In the genomic region with DNA sequence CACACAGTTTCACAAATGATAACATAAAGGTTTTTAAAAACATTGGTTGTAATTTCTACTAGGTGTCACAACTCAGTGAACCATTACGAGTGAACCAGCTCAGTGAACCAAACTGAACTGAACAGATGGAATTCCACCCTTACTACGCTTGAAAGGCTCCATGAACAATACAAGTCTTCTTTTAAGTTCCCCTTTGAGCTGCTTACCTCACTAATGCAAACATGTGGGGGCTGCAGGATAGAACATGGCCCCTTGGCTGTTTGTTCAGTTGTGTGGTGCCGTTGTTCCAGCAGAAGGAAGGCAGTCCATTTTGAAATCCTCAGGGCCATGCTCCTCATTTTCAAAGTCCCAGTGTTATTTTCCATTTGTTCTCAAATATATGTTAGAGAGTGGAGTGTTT, we compare ENCODE assay signal across 9 cellular contexts. TPM values are rescaled to one million over a fixed set of nuclear protein-coding genes. Genes with fewer than 3 reads are reported as not detected.
A peak's percentile ranks its signal among the peaks of the same experiment; 100 is the strongest.
DNase-seq lines count a peak whose midpoint lies in the region; ATAC-seq and TF ChIP-seq lines count a peak whose summit lies in the region.
"Had no signal": no experiment of that assay in that cellular context is flagged by ENCODE, and none has a peak within 500 bp of the region (broad histone marks: within the 10 kb centered on the region; RNA-seq: fewer than 3 reads in every experiment).

No MANE protein-coding gene starts in this region.

- peaks cover 0 to 2% of the 10 kb centered on the region in 2 donors for H3K9me3 Mint-ChIP-seq in effector memory CD8-positive, alpha-beta T cell
- no peaks in the 10 kb centered on the region for H3K9me3 Mint-ChIP-seq in activated naive CD8-positive, alpha-beta T cell treated with anti-CD3 and anti-CD28 coated beads, Interleukin-2, amount 50 U/mL, for 24 hours
- H3K9me3 Mint-ChIP-seq in HFFc6: peaks cover 40% of the 10 kb centered on the region

- H3K36me3 Mint-ChIP-seq in effector memory CD8-positive, alpha-beta T cell (ENCODE audit: insufficient read depth): no peaks in the 10 kb centered on the region
- no peaks in the 10 kb centered on the region for H3K36me3 Mint-ChIP-seq in activated naive CD8-positive, alpha-beta T cell treated with anti-CD3 and anti-CD28 coated beads, Interleukin-2, amount 50 U/mL, for 24 hours (ENCODE audit: low read depth)
- H3K36me3 Mint-ChIP-seq in HFFc6 (ENCODE audit: low read depth): no peaks in the 10 kb centered on the region; the same call in 1 of the 2 replicates

- peak; percentile 76 for ATAC-seq in GM18498 (IDR thresholded peaks at IDR 0.05; ENCODE audit: unreplicated experiment)
- peak; percentile 90 for ATAC-seq in GM21515 (IDR thresholded peaks at IDR 0.05; ENCODE audit: unreplicated experiment)
- peak; percentile 93 for ATAC-seq in HG03342 (IDR thresholded peaks at IDR 0.05; ENCODE audit: unreplicated experiment)
- ATAC-seq in effector memory CD8-positive, alpha-beta T cell (replicated peaks): peak; percentile 56
- no peak for ATAC-seq in activated naive CD8-positive, alpha-beta T cell treated with anti-CD3 and anti-CD28 coated beads, Interleukin-2, amount 50 U/mL, for 24 hours

- H3K27me3 Mint-ChIP-seq in effector memory CD8-positive, alpha-beta T cell: no peaks in the 10 kb centered on the region
- no peaks in the 10 kb centered on the region for H3K27me3 Mint-ChIP-seq in activated naive CD8-positive, alpha-beta T cell treated with anti-CD3 and anti-CD28 coated beads, Interleukin-2, amount 50 U/mL, for 24 hours
- H3K27me3 Mint-ChIP-seq in HFFc6 (ENCODE audit: insufficient read depth): no peaks in the 10 kb centered on the region

- no peak overlapping the region for H3K27ac Mint-ChIP-seq in effector memory CD8-positive, alpha-beta T cell
- no peak overlapping the region for H3K27ac Mint-ChIP-seq in activated naive CD8-positive, alpha-beta T cell treated with anti-CD3 and anti-CD28 coated beads, Interleukin-2, amount 50 U/mL, for 24 hours
- no peak overlapping the region for H3K27ac Mint-ChIP-seq in HFFc6

- DNase-seq in effector memory CD8-positive, alpha-beta T cell: no peak
- DNase-seq in AG08395 (ENCODE audit: low spot score) (no peak), amniotic stem cell (lab: John Stamatoyannopoulos, UW) (no peak), HFFc6 (no peak)
- DNase-seq in activated naive CD8-positive, alpha-beta T cell treated with anti-CD3 and anti-CD28 coated beads, Interleukin-2, amount 50 U/mL, for 24 hours: no peak
- DNase-seq: activated T-cell treated with anti-CD3 and anti-CD28 coated beads, Interleukin-2, amount 50 U/mL, for 1 hour had no signal

- TF ChIP-seq CTCF in HFFc6 (IDR thresholded peaks at IDR 0.05): no peak

- H3K4me1 Mint-ChIP-seq in effector memory CD8-positive, alpha-beta T cell (ENCODE audit: low read depth in 2 of 2): peaks cover 0 to 1% of the 10 kb centered on the region in 2 donors
- peaks cover 12% of the 10 kb centered on the region for H3K4me1 Mint-ChIP-seq in activated naive CD8-positive, alpha-beta T cell treated with anti-CD3 and anti-CD28 coated beads, Interleukin-2, amount 50 U/mL, for 24 hours
- H3K4me1 Mint-ChIP-seq in HFFc6 (ENCODE audit: low read depth): no peaks in the 10 kb centered on the region

- H3K4me3 Mint-ChIP-seq in effector memory CD8-positive, alpha-beta T cell: no peak overlapping the region
- no peak overlapping the region for H3K4me3 Mint-ChIP-seq in activated naive CD8-positive, alpha-beta T cell treated with anti-CD3 and anti-CD28 coated beads, Interleukin-2, amount 50 U/mL, for 24 hours
- H3K4me3 Mint-ChIP-seq in HFFc6: no peak overlapping the region

RNA-seq across cellular contexts. Expression of a gene that starts 30.7 kb away (rescaled TPM):
- total RNA-seq in HFFc6 (2021; fragmentation: NEBNext Ultra II Directional; extraction: Animal tissue kit (Norgen Biotek cat#: 25700)): not detected
